10 cellular contexts compared by ENCODE assay signal in the genomic region with DNA sequence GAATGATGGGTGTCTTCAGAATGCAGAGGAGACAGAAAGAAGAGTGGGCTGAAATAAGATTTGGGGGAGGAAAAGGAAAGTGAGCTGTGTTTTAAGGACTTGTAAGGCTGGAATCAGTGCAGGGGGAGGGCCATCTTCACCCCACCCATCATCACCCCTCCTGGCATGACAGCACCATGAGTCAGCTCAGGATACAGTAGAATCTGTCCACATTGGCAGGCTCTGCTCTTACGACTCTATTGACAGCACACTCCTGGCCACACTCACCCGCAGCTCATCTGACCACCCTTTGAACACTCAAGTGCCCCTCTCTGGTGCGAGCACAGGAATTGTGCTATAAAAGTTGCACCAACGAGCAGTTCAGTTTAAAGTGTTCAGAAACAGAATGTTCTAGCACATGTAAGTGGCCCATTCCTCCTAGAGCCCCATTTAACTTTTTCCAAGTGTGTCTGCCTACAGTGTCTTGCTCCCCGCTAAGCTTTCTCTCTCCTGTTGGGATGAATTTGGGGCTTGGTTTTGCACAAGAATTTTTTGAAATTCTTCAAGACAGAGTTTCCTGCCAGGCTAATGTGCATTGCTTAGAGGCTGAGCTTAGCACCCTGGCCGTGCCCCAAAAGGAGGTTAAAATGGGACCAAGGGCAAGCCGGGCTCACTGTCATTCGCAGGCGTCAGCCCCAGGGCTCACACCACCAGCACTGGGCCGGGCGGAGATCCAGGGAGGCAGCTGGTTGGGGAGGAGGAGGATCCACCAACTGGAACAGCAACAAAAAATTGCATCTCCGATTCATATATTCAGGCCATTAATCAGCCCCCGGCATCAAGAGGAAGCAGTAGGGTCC. TPM values are rescaled to one million over a fixed set of nuclear protein-coding genes. Genes with fewer than 3 reads are reported as not detected.
DNase-seq lines count a peak whose midpoint lies in the region; ATAC-seq and TF ChIP-seq lines count a peak whose summit lies in the region.
"Had no signal": no experiment of that assay in that cellular context is flagged by ENCODE, and none has a peak within 500 bp of the region (broad histone marks: within the 10 kb centered on the region; RNA-seq: fewer than 3 reads in every experiment).

No MANE protein-coding gene starts in this region.

- H3K4me1 ChIP-seq in subcutaneous abdominal adipose tissue (ENCODE audit: control insufficient read depth in 5 of 5, insufficient read depth in 5 of 5, low read length in 5 of 5): peaks cover 0 to 13% (median 11%) of the 10 kb centered on the region in 5 donors

- intact Hi-C loops in left cardiac atrium (cut with DNase I): no loop called here

- H3K27me3 Mint-ChIP-seq in WTC11 (ENCODE audit: low read depth): no peaks in the 10 kb centered on the region

- H3K36me3 Mint-ChIP-seq in WTC11: no peaks in the 10 kb centered on the region
- H3K36me3 Mint-ChIP-seq: activated naive CD4-positive, alpha-beta T cell treated with anti-CD3 and anti-CD28 coated beads, Interleukin-2, amount 10 ng/mL, durations not matched to agents 7 days and 5 days had no signal

- H3K27me3 ChIP-seq in subcutaneous abdominal adipose tissue (ENCODE audit: control insufficient read depth in 5 of 5, insufficient read depth in 4 of 5, low read length in 5 of 5): peaks cover 0 to 7% (median 0%) of the 10 kb centered on the region in 5 donors

- no peaks in the 10 kb centered on the region for H3K9me3 ChIP-seq in subcutaneous abdominal adipose tissue (ENCODE audit: control insufficient read depth in 5 of 5, low read length in 5 of 5)

- POLR2A ChIA-PET in WTC11 (lab: Charles Lee): interaction anchor here (0.7 to 0.9 kb wide), 2 partner anchors 12 to 17 kb away, joined by 3 read pairs; a partner anchor contains a TSS

- H3K36me3 ChIP-seq in subcutaneous abdominal adipose tissue (ENCODE audit: control insufficient read depth in 5 of 5, insufficient read depth in 5 of 5, low read length in 5 of 5): no peaks in the 10 kb centered on the region

- H3K9me3 Mint-ChIP-seq in WTC11: no peaks in the 10 kb centered on the region
- H3K9me3 Mint-ChIP-seq: activated naive CD4-positive, alpha-beta T cell treated with anti-CD3 and anti-CD28 coated beads, Interleukin-2, amount 10 ng/mL, durations not matched to agents 7 days and 5 days had no signal

- peak overlapping the region; percentile 7; the same call in 1 of the 2 replicates for H3K4me3 ChIP-seq in HFF-Myc (replicated peaks; ENCODE audit: low read depth, low read length)
- H3K4me3 ChIP-seq in subcutaneous abdominal adipose tissue (ENCODE audit: low read depth in 1 of 5, low read length in 5 of 5): peak overlapping the region in 1 of 5 donors; percentile 5

- H3K27ac ChIP-seq in subcutaneous abdominal adipose tissue (ENCODE audit: low read depth, low read length): peak overlapping the region; percentile 1

- peak; percentile 60 for ATAC-seq in WTC11
- peak; percentile 90 to 99 for ATAC-seq in left cardiac atrium
- ATAC-seq in GM19467 (IDR thresholded peaks at IDR 0.05; ENCODE audit: unreplicated experiment): no peak

- DNase-seq in HFF-Myc (ENCODE audit: extremely low read depth, low read depth) (peak; percentile 51), WTC11 (ENCODE audit: low spot score) (no peak), left cardiac atrium (peak; percentile 61), NCI-H2081 (lab: John Stamatoyannopoulos, UW) (no peak)
- no peak for DNase-seq in activated CD4-positive, alpha-beta T cell treated with anti-CD3 and anti-CD28 coated beads, Interleukin-2, amount 50 U/mL, for 48 hours
- DNase-seq in activated CD4-positive, alpha-beta T cell treated with anti-CD3 and anti-CD28 coated beads for 48 hours: no peak
- DNase-seq: activated naive CD4-positive, alpha-beta T cell treated with anti-CD3 and anti-CD28 coated beads, Interleukin-2, amount 10 ng/mL, durations not matched to agents 7 days and 5 days; NCI-H2171 had no signal

- no peak overlapping the region for H3K4me3 Mint-ChIP-seq in WTC11
- H3K4me3 Mint-ChIP-seq: activated naive CD4-positive, alpha-beta T cell treated with anti-CD3 and anti-CD28 coated beads, Interleukin-2, amount 10 ng/mL, durations not matched to agents 7 days and 5 days had no signal

- CTCF ChIA-PET in WTC11 (lab: Charles Lee): interaction anchor here (0.9 to 1.2 kb wide), 3 partner anchors 23 to 59 kb away, joined by 3 read pairs; no protein-coding TSS in a partner anchor

- H3K9ac ChIP-seq in subcutaneous abdominal adipose tissue (ENCODE audit: low read length in 5 of 5): no peak overlapping the region

- TF ChIP-seq CTCF in HFF-Myc (IDR thresholded peaks at IDR 0.05; ENCODE audit: low read depth, low read length, missing control alignments) (no peak), WTC11 (IDR thresholded peaks at IDR 0.05) (no peak)

- H3K27ac Mint-ChIP-seq in WTC11: no peak overlapping the region
- H3K27ac Mint-ChIP-seq: activated naive CD4-positive, alpha-beta T cell treated with anti-CD3 and anti-CD28 coated beads, Interleukin-2, amount 10 ng/mL, durations not matched to agents 7 days and 5 days had no signal

- H3K4me1 Mint-ChIP-seq in WTC11: peaks cover 4% of the 10 kb centered on the region; the same call in 1 of the 2 replicates
- H3K4me1 Mint-ChIP-seq: activated naive CD4-positive, alpha-beta T cell treated with anti-CD3 and anti-CD28 coated beads, Interleukin-2, amount 10 ng/mL, durations not matched to agents 7 days and 5 days had no signal

TF ChIP-seq in WTC11, 78 proteins besides CTCF, POLR2A, EP300 and RAD21:
- TF ChIP-seq NR1H2 (CRISPR knock-in tag; IDR thresholded peaks at IDR 0.05) (no peak), MYBL2 (CRISPR knock-in tag; IDR thresholded peaks at IDR 0.05) (no peak), TEAD4 (CRISPR knock-in tag; IDR thresholded peaks at IDR 0.05) (no peak), ZNF396 (CRISPR knock-in tag; IDR thresholded peaks at IDR 0.05; ENCODE audit: borderline replicate concordance) (no peak), ELF4 (CRISPR knock-in tag; IDR thresholded peaks at IDR 0.05; ENCODE audit: low read depth) (no peak), PRRX2 (CRISPR knock-in tag; IDR thresholded peaks at IDR 0.05) (no peak), FOXK1 (CRISPR knock-in tag; IDR thresholded peaks at IDR 0.05) (no peak), SOX15 (CRISPR knock-in tag; IDR thresholded peaks at IDR 0.05) (no peak), SMAD4 (CRISPR knock-in tag; IDR thresholded peaks at IDR 0.05) (no peak), ZNF232 (CRISPR knock-in tag; IDR thresholded peaks at IDR 0.05) (no peak)
- TF ChIP-seq, protein P1, sequence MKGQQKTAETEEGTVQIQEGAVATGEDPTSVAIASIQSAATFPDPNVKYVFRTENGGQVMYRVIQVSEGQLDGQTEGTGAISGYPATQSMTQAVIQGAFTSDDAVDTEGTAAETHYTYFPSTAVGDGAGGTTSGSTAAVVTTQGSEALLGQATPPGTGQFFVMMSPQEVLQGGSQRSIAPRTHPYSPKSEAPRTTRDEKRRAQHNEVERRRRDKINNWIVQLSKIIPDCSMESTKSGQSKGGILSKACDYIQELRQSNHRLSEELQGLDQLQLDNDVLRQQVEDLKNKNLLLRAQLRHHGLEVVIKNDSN (CRISPR knock-in tag; IDR thresholded peaks at IDR 0.05): no peak
- TF ChIP-seq, protein P2, sequence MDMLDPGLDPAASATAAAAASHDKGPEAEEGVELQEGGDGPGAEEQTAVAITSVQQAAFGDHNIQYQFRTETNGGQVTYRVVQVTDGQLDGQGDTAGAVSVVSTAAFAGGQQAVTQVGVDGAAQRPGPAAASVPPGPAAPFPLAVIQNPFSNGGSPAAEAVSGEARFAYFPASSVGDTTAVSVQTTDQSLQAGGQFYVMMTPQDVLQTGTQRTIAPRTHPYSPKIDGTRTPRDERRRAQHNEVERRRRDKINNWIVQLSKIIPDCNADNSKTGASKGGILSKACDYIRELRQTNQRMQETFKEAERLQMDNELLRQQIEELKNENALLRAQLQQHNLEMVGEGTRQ (CRISPR knock-in tag; IDR thresholded peaks at IDR 0.05): no peak
TF ChIP-seq in WTC11: peak in this region for 0.

RNA-seq across cellular contexts. Expression of a gene that starts 12.1 kb away (rescaled TPM):
- total RNA-seq in WTC11 (2021): 0.11 to 0.16 TPM in 2 of 3 replicates, not detected in the other
- total RNA-seq in left cardiac atrium: 1 to 10 TPM; 1.8 to 2.9 TPM

Comparison
In these comparisons a context has a peak if more than half of its experiments do, and no peak if none do; other contexts are left out.
1. DNase-seq: peak in HFF-Myc (single experiment) and left cardiac atrium (single experiment); none in WTC11 (single experiment), activated CD4-positive, alpha-beta T cell treated with anti-CD3 and anti-CD28 coated beads, Interleukin-2, amount 50 U/mL, for 48 hours (0 of 2), NCI-H2081 (0 of 2) and activated CD4-positive, alpha-beta T cell treated with anti-CD3 and anti-CD28 coated beads for 48 hours (single experiment).